25 cellular contexts compared by ENCODE assay signal in the genomic region with DNA sequence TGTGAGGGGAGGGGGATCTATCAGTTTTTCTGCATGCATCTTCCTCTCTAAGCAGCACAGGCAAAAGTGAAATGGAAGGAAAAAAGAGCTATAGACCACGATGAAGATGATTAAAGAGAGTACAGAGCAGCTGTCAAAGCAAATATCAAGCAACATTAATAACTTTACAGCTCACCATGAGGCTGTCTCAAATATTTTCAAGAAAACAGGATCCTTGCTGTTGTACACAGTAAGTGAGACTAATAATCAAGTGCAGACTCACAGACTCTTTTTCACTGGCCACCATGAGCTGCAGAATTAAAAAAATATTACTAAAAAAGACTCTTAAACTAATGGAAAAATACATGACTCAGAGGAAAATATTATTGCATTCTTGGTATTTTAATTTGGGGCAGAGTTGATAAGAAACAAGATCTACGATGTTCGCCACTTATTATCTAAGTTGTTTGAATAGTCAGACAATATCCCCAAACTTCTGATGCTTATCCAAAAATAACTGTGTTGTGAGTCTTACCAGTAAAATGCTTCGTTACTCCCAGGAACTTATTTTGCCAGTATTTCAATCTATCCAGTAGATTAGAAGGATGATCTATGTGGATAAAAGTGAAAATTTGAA.
A peak's percentile ranks its signal among the peaks of the same experiment; 100 is the strongest.
DNase-seq lines count a peak whose midpoint lies in the region; ATAC-seq and TF ChIP-seq lines count a peak whose summit lies in the region.
"Had no signal": no experiment of that assay in that cellular context is flagged by ENCODE, and none has a peak within 500 bp of the region (broad histone marks: within the 10 kb centered on the region; RNA-seq: fewer than 3 reads in every experiment).

No MANE protein-coding gene starts in this region.

- H3K4me1 ChIP-seq in PC-3 (ENCODE audit: insufficient read depth, low read length): peaks cover 17% of the 10 kb centered on the region
- H3K4me1 ChIP-seq in ascending aorta: peaks cover 3 to 20% of the 10 kb centered on the region in 2 donors
- H3K4me1 ChIP-seq: BLaER1, SJSA1 had no signal

- no peaks in the 10 kb centered on the region for H4K20me1 ChIP-seq in PC-3 (ENCODE audit: low read length)
- H4K20me1 ChIP-seq: BLaER1 had no signal

- H3K36me3 ChIP-seq in PC-3 (ENCODE audit: low read depth, low read length): no peaks in the 10 kb centered on the region
- no peaks in the 10 kb centered on the region for H3K36me3 ChIP-seq in ascending aorta
- H3K36me3 ChIP-seq: BLaER1, SJSA1 had no signal

- H3K27ac ChIP-seq in PC-3 (ENCODE audit: low read length) (no peak overlapping the region), ascending aorta (peak overlapping the region; percentile 60 to 72)
- H3K27ac ChIP-seq: BLaER1, HL-60, SJSA1 had no signal

- H3K36me3 Mint-ChIP-seq in activated naive CD8-positive, alpha-beta T cell treated with anti-CD3 and anti-CD28 coated beads, Interleukin-2, amount 50 U/mL, for 24 hours (ENCODE audit: low read depth): no peaks in the 10 kb centered on the region
- H3K36me3 Mint-ChIP-seq in activated T-helper 2 cell treated with anti-CD3 and anti-CD28 coated beads, Interferon-gamma antibody, Interleukin-2, Interleukin-4, amounts not matched to agents 10 μg/mL and 5 μg/mL and 100 μg/mL, durations not matched to agents 14 hours and 24 hours and 36 hours (ENCODE audit: low read depth): no peaks in the 10 kb centered on the region

- no peak overlapping the region for H3K27ac Mint-ChIP-seq in activated naive CD8-positive, alpha-beta T cell treated with anti-CD3 and anti-CD28 coated beads, Interleukin-2, amount 50 U/mL, for 24 hours
- H3K27ac Mint-ChIP-seq in activated T-helper 2 cell treated with anti-CD3 and anti-CD28 coated beads, Interferon-gamma antibody, Interleukin-2, Interleukin-4, amounts not matched to agents 10 μg/mL and 5 μg/mL and 100 μg/mL, durations not matched to agents 14 hours and 24 hours and 36 hours: no peak overlapping the region
- H3K27ac Mint-ChIP-seq: CD4-positive, alpha-beta T cell; H9 had no signal

- H3K4me2 ChIP-seq in PC-3 (ENCODE audit: low read length): 0 out of 2 replicates have a peak overlapping the region, but pooled peaks have one; percentile 9
- H3K4me2 ChIP-seq: BLaER1 had no signal

- no peaks in the 10 kb centered on the region for H3F3A ChIP-seq in PC-3 (ENCODE audit: low read length, unreplicated experiment)

- H3K4me3 Mint-ChIP-seq in activated naive CD8-positive, alpha-beta T cell treated with anti-CD3 and anti-CD28 coated beads, Interleukin-2, amount 50 U/mL, for 24 hours: no peak overlapping the region
- H3K4me3 Mint-ChIP-seq in activated T-helper 2 cell treated with anti-CD3 and anti-CD28 coated beads, Interferon-gamma antibody, Interleukin-2, Interleukin-4, amounts not matched to agents 10 μg/mL and 5 μg/mL and 100 μg/mL, durations not matched to agents 14 hours and 24 hours and 36 hours (ENCODE audit: low read depth): no peak overlapping the region
- H3K4me3 Mint-ChIP-seq: CD4-positive, alpha-beta T cell; H9 had no signal

- H3K27me3 ChIP-seq in PC-3 (ENCODE audit: low read length) (no peaks in the 10 kb centered on the region), ascending aorta (no peaks in the 10 kb centered on the region)
- H3K27me3 ChIP-seq: BLaER1, SJSA1 had no signal

- DNase-seq in PC-3 (peak; percentile 16), ascending aorta (ENCODE audit: low spot score in 2 of 2) (no peak), iris pigment epithelial cell (ENCODE audit: low read depth) (peak; percentile 1), EL (no peak)
- no peak for DNase-seq in activated naive CD8-positive, alpha-beta T cell treated with anti-CD3 and anti-CD28 coated beads, Interleukin-2, amount 50 U/mL, for 24 hours
- no peak for DNase-seq in effector CD8-positive, alpha-beta T cell (lab: John Stamatoyannopoulos, UW)
- no peak for DNase-seq in activated T-helper 2 cell treated with anti-CD3 and anti-CD28 coated beads, Interferon-gamma antibody, Interleukin-2, Interleukin-4, amounts not matched to agents 10 μg/mL and 5 μg/mL and 100 μg/mL, durations not matched to agents 14 hours and 24 hours and 36 hours (ENCODE audit: low spot score)
- DNase-seq: ACHN; CD4-positive, alpha-beta T cell; COR-L47; DMS79 treated with DMSO at 0.1 percent for 48 hours; H9; NCI-H1092 treated with DMSO at 0.1 percent for 48 hours; NCI-H1436 treated with DMSO at 0.1 percent for 48 hours; NCI-H2029; NCI-H226; NCI-H510A treated with DMSO at 0.1 percent for 48 hours; NCI-H774; SW 1271 had no signal

- H3K4me3 ChIP-seq in PC-3 (ENCODE audit: low read length) (no peak overlapping the region), ascending aorta (peak overlapping the region in 1 of 2 donors; percentile 34)
- H3K4me3 ChIP-seq: BLaER1, K562, SJSA1 had no signal

- H3K9me3 ChIP-seq in PC-3 (ENCODE audit: low read length): no peaks in the 10 kb centered on the region
- no peaks in the 10 kb centered on the region for H3K9me3 ChIP-seq in ascending aorta
- H3K9me3 ChIP-seq: BLaER1, SJSA1 had no signal

- intact Hi-C loops in PC-3 (cut with micrococcal nuclease): no loop called here
- intact Hi-C loops in ascending aorta (cut with DNase I): no loop called here
- intact Hi-C loops in activated T-helper 2 cell treated with anti-CD3 and anti-CD28 coated beads, Interferon-gamma antibody, Interleukin-2, Interleukin-4, amounts not matched to agents 10 μg/mL and 5 μg/mL and 100 μg/mL, durations not matched to agents 14 hours and 24 hours and 36 hours (cut with micrococcal nuclease): no loop called here

- TF ChIP-seq CTCF in PC-3 (conservative IDR thresholded peaks at IDR 0.05; ENCODE audit: low read depth, low read length): no peak
- TF ChIP-seq CTCF in ascending aorta (IDR thresholded peaks at IDR 0.05): no peak

- H3K79me2 ChIP-seq in PC-3 (ENCODE audit: low read length): no peaks in the 10 kb centered on the region

- no TSS peak for BruUV-seq in PC-3 (replicated peaks; lab: Mats Ljungman, UMichigan)

- ATAC-seq in PC-3: peak; percentile 60
- no peak for ATAC-seq in activated naive CD8-positive, alpha-beta T cell treated with anti-CD3 and anti-CD28 coated beads, Interleukin-2, amount 50 U/mL, for 24 hours
- ATAC-seq: HepG2, K562, Right ventricle myocardium inferior had no signal

- no peak overlapping the region for H2AFZ ChIP-seq in PC-3 (ENCODE audit: low read length)

- POLR2A ChIA-PET in PC-3 (lab: Charles Lee; ENCODE audit: unreplicated experiment): interaction anchor here (0.7 kb wide), 1 partner anchor 50 kb away, joined by 3 read pairs; no protein-coding TSS in a partner anchor

- no peak overlapping the region for H3K9ac ChIP-seq in PC-3 (ENCODE audit: low read length)
- H3K9ac ChIP-seq: BLaER1 had no signal

- H3K27me3 Mint-ChIP-seq in activated naive CD8-positive, alpha-beta T cell treated with anti-CD3 and anti-CD28 coated beads, Interleukin-2, amount 50 U/mL, for 24 hours: peaks cover 3% of the 10 kb centered on the region
- H3K27me3 Mint-ChIP-seq in activated T-helper 2 cell treated with anti-CD3 and anti-CD28 coated beads, Interferon-gamma antibody, Interleukin-2, Interleukin-4, amounts not matched to agents 10 μg/mL and 5 μg/mL and 100 μg/mL, durations not matched to agents 14 hours and 24 hours and 36 hours (ENCODE audit: low read depth): no peaks in the 10 kb centered on the region
- H3K27me3 Mint-ChIP-seq: CD4-positive, alpha-beta T cell had no signal

- CTCF ChIA-PET in PC-3 (lab: Charles Lee): interaction anchor here (0.6 kb wide), 2 partner anchors 336 to 1147 kb away, joined by 3 read pairs; no protein-coding TSS in a partner anchor

- H3K9me2 ChIP-seq in PC-3 (replicated peaks; ENCODE audit: low read length): no peaks in the 10 kb centered on the region

- H3K4me1 Mint-ChIP-seq in activated naive CD8-positive, alpha-beta T cell treated with anti-CD3 and anti-CD28 coated beads, Interleukin-2, amount 50 U/mL, for 24 hours: no peaks in the 10 kb centered on the region
- no peaks in the 10 kb centered on the region for H3K4me1 Mint-ChIP-seq in activated T-helper 2 cell treated with anti-CD3 and anti-CD28 coated beads, Interferon-gamma antibody, Interleukin-2, Interleukin-4, amounts not matched to agents 10 μg/mL and 5 μg/mL and 100 μg/mL, durations not matched to agents 14 hours and 24 hours and 36 hours (ENCODE audit: low read depth)

- H3K9me3 Mint-ChIP-seq in activated naive CD8-positive, alpha-beta T cell treated with anti-CD3 and anti-CD28 coated beads, Interleukin-2, amount 50 U/mL, for 24 hours: no peaks in the 10 kb centered on the region
- no peaks in the 10 kb centered on the region for H3K9me3 Mint-ChIP-seq in activated T-helper 2 cell treated with anti-CD3 and anti-CD28 coated beads, Interferon-gamma antibody, Interleukin-2, Interleukin-4, amounts not matched to agents 10 μg/mL and 5 μg/mL and 100 μg/mL, durations not matched to agents 14 hours and 24 hours and 36 hours
- H3K9me3 Mint-ChIP-seq: CD4-positive, alpha-beta T cell had no signal

Comparison
In these comparisons a context has a peak if more than half of its experiments do, and no peak if none do; other contexts are left out.
1. DNase-seq: peak in PC-3 (single experiment) and iris pigment epithelial cell (single experiment); none in ascending aorta (0 of 2), activated naive CD8-positive, alpha-beta T cell treated with anti-CD3 and anti-CD28 coated beads, Interleukin-2, amount 50 U/mL, for 24 hours (single experiment), effector CD8-positive, alpha-beta T cell (single experiment), EL (single experiment) and activated T-helper 2 cell treated with anti-CD3 and anti-CD28 coated beads, Interferon-gamma antibody, Interleukin-2, Interleukin-4, amounts not matched to agents 10 μg/mL and 5 μg/mL and 100 μg/mL, durations not matched to agents 14 hours and 24 hours and 36 hours (single experiment).